8 cellular contexts compared by ENCODE assay signal in genomic region chr15:52568569-52569243, GRCh38. TPM values are rescaled to one million over a fixed set of nuclear protein-coding genes. Genes with fewer than 3 reads are reported as not detected.
DNase-seq lines count a peak whose midpoint lies in the region; ATAC-seq and TF ChIP-seq lines count a peak whose summit lies in the region.

Gene ARPP19 (minus strand): TSS chr15:52569030. CDS start chr15:52568892, 138 bp downstream.

- DNase-seq in HFFc6 (peak; percentile 84), NAMALWA (ENCODE audit: low spot score) (peak; percentile 86), glomerular endothelial cell (ENCODE audit: extremely low read depth, low read depth, low spot score) (peak; percentile 37), osteoblast (ENCODE audit: insufficient read length, low spot score, missing footprints) (peak; percentile 92), thoracic aorta (ENCODE audit: low spot score) (peak; percentile 72)

- peak within 1 kb of the TSS; percentile 100 for H3K27ac Mint-ChIP-seq in HFFc6
- peak within 1 kb of the TSS; percentile 99 for H3K27ac Mint-ChIP-seq in activated naive CD4-positive, alpha-beta T cell treated with anti-CD3 and anti-CD28 coated beads, Interleukin-2, amount 50 U/mL, for 24 hours

- peaks cover 12% of the 10 kb centered on the region for H3K36me3 Mint-ChIP-seq in HFFc6 (ENCODE audit: low read depth)
- peaks cover 2% of the 10 kb centered on the region for H3K36me3 Mint-ChIP-seq in activated naive CD4-positive, alpha-beta T cell treated with anti-CD3 and anti-CD28 coated beads, Interleukin-2, amount 50 U/mL, for 24 hours

- H3K9me3 ChIP-seq in osteoblast (ENCODE audit: low read depth, low read length) (no peaks in the 10 kb centered on the region), thoracic aorta (no peaks in the 10 kb centered on the region)

- peaks cover 4% of the 10 kb centered on the region for H3K27me3 Mint-ChIP-seq in HFFc6 (ENCODE audit: insufficient read depth)
- no peaks in the 10 kb centered on the region for H3K27me3 Mint-ChIP-seq in activated naive CD4-positive, alpha-beta T cell treated with anti-CD3 and anti-CD28 coated beads, Interleukin-2, amount 50 U/mL, for 24 hours

- peak; percentile 47; the same call in 1 of the 2 replicates for TF ChIP-seq CTCF in HFFc6 (IDR thresholded peaks at IDR 0.05)
- TF ChIP-seq CTCF in osteoblast (IDR thresholded peaks at IDR 0.05; ENCODE audit: extremely low read depth, low read depth, low read length): no peak
- TF ChIP-seq CTCF in thoracic aorta (IDR thresholded peaks at IDR 0.05): no peak

- H3K79me2 ChIP-seq in osteoblast (ENCODE audit: insufficient read depth, low read length): peaks cover 49% of the 10 kb centered on the region

- H3K4me3 ChIP-seq in GM08714 (ENCODE audit: low read length): peak within 1 kb of the TSS; percentile 90
- H3K4me3 ChIP-seq in osteoblast (ENCODE audit: insufficient read depth, low read length): peak within 1 kb of the TSS; percentile 92
- H3K4me3 ChIP-seq in thoracic aorta: peak within 1 kb of the TSS; percentile 99

- peaks cover 21% of the 10 kb centered on the region for H4K20me1 ChIP-seq in osteoblast (ENCODE audit: insufficient read depth, low read length)

- H3K27ac ChIP-seq in osteoblast (ENCODE audit: low read depth, low read length): peak within 1 kb of the TSS; percentile 90
- peak within 1 kb of the TSS; percentile 90 to 93 for H3K27ac ChIP-seq in thoracic aorta

- peak within 1 kb of the TSS; percentile 91 for H3K4me2 ChIP-seq in osteoblast (ENCODE audit: insufficient read depth, low read length)

- ATAC-seq in SK-N-SH treated with all-trans-retinoic acid at 6 μM for 48 hours: peak; percentile 93
- ATAC-seq in thoracic aorta (ENCODE audit: insufficient number of reproducible peaks, low FRiP score, low read depth): peak; percentile 87

- H3K4me3 Mint-ChIP-seq in HFFc6: peak within 1 kb of the TSS; percentile 92
- H3K4me3 Mint-ChIP-seq in activated naive CD4-positive, alpha-beta T cell treated with anti-CD3 and anti-CD28 coated beads, Interleukin-2, amount 50 U/mL, for 24 hours: peak within 1 kb of the TSS; percentile 98

- peaks cover 38% of the 10 kb centered on the region for H3K4me1 Mint-ChIP-seq in HFFc6 (ENCODE audit: low read depth)
- H3K4me1 Mint-ChIP-seq in activated naive CD4-positive, alpha-beta T cell treated with anti-CD3 and anti-CD28 coated beads, Interleukin-2, amount 50 U/mL, for 24 hours: peaks cover 35% of the 10 kb centered on the region

- H3K9me3 Mint-ChIP-seq in HFFc6: no peaks in the 10 kb centered on the region
- H3K9me3 Mint-ChIP-seq in activated naive CD4-positive, alpha-beta T cell treated with anti-CD3 and anti-CD28 coated beads, Interleukin-2, amount 50 U/mL, for 24 hours: peaks cover 1% of the 10 kb centered on the region

- H3K27me3 ChIP-seq in osteoblast (ENCODE audit: insufficient read depth, low read length) (no peaks in the 10 kb centered on the region), thoracic aorta (replicated peaks; ENCODE audit: insufficient read depth) (no peaks in the 10 kb centered on the region)

- H2AFZ ChIP-seq in osteoblast (ENCODE audit: low read length): peak within 1 kb of the TSS; percentile 98

- H3K36me3 ChIP-seq in osteoblast (ENCODE audit: insufficient read depth, low read length): no peaks in the 10 kb centered on the region
- H3K36me3 ChIP-seq in thoracic aorta: no peaks in the 10 kb centered on the region

- peaks cover 16% of the 10 kb centered on the region for H3K4me1 ChIP-seq in osteoblast (ENCODE audit: insufficient read depth, low read length)
- H3K4me1 ChIP-seq in thoracic aorta (ENCODE audit: control insufficient read depth in 1 of 2, low read depth in 2 of 2): peaks cover 31 to 42% of the 10 kb centered on the region in 2 donors

TF ChIP-seq in SK-N-SH treated with all-trans-retinoic acid at 6 μM for 48 hours, 23 proteins besides CTCF, POLR2A, EP300 and RAD21:
- no peak for TF ChIP-seq ISL1 (CRISPR knock-in tag; IDR thresholded peaks at IDR 0.05)
- peak; percentile 36; the same call in 1 of the 2 replicates for TF ChIP-seq ZFP3 (CRISPR knock-in tag; IDR thresholded peaks at IDR 0.05)
- TF ChIP-seq TSHZ2 (CRISPR knock-in tag; IDR thresholded peaks at IDR 0.05): no peak; the same call in 1 of the 2 replicates
- TF ChIP-seq ZFP30 (CRISPR knock-in tag; IDR thresholded peaks at IDR 0.05): no peak
- no peak for TF ChIP-seq POU6F1 (CRISPR knock-in tag; IDR thresholded peaks at IDR 0.05; ENCODE audit: borderline replicate concordance, low read depth)
TF ChIP-seq in SK-N-SH treated with all-trans-retinoic acid at 6 μM for 48 hours: peak in this region for 1.

RNA-seq across cellular contexts. Expression of gene ARPP19, which starts in this region (rescaled TPM):
- total RNA-seq in HFFc6 (2021; fragmentation: NEBNext Ultra II Directional; extraction: Animal tissue kit (Norgen Biotek cat#: 25700)): 100 to 1,000 TPM; 116 to 142 (median 126) TPM
- total RNA-seq in glomerular endothelial cell: 122 and 126 TPM in 2 replicates
- total RNA-seq in osteoblast: 104 and 114 TPM in 2 replicates
- total RNA-seq in thoracic aorta: 100 to 1,000 TPM; 102 to 172 TPM

Comparison
In these comparisons a context has a peak if more than half of its experiments do, and no peak if none do; other contexts are left out.
1. Peak in every context shown above with its lines: DNase-seq, ATAC-seq, H3K4me3 ChIP-seq and H3K27ac ChIP-seq.
2. DNase-seq: peak in every context shown above with its lines; median percentile 92 in osteoblast; 86 in NAMALWA; 84 in HFFc6; 72 in thoracic aorta; 37 in glomerular endothelial cell.